9 cellular contexts compared by ENCODE assay signal in the genomic region with DNA sequence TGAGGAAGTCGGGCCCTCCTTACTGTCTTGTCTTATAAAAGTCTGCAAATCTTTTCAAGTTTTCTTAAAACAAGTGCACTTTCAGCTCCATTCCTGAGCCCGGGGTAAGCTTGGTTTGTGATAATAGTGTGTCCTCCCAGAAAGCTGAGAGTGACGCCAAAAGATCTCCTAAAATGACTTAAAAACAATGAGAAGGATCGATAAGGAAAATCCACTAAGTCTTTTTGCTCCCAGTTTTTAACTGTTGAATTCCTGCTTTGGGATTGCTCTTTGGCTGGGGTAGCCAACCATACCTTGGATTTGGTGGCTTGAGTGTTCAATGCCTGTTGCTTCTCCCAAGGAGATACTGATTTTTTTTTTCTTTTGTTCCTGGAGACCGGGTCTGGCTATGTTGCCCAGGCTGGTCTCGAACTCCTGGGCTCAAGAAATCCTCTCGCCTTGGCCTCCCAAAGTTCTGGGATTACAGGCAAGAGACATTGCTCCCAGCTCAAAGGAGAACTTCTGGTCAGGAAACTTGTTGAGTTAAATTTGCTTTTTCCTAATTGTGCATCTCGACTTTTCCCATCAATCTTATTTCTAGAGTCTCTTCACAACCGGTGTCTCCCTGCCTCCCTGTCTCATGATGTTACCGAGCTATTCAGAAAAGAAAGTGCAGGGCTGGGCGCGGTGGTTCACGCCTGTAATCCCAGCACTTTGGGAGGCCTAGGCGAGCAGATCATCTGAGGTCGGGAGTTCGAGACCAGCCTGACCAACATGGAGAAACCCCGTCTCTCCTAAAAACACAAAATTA. TPM values are rescaled to one million over a fixed set of nuclear protein-coding genes. Genes with fewer than 3 reads are reported as not detected.
A peak's percentile ranks its signal among the peaks of the same experiment; 100 is the strongest.
DNase-seq lines count a peak whose midpoint lies in the region; ATAC-seq, FAIRE-seq and TF ChIP-seq lines count a peak whose summit lies in the region.
"Had no signal": no experiment of that assay in that cellular context is flagged by ENCODE, and none has a peak within 500 bp of the region (broad histone marks: within the 10 kb centered on the region; RNA-seq: fewer than 3 reads in every experiment).

No MANE protein-coding gene starts in this region.

- H3K4me3 Mint-ChIP-seq in stimulated activated naive CD8-positive, alpha-beta T cell treated with anti-CD3 and anti-CD28 coated beads, Interleukin-15, amount 100 ng/mL, for 72 hours: peak overlapping the region; percentile 86

- TF ChIP-seq CTCF in kidney (IDR thresholded peaks at IDR 0.05; ENCODE audit: borderline replicate concordance, extremely low read depth, insufficient read depth): no peak

- H3K4me1 ChIP-seq in adipocyte (ENCODE audit: control insufficient read depth, insufficient read depth, low read length) (peaks cover 36% of the 10 kb centered on the region), kidney (ENCODE audit: control insufficient read depth in 1 of 2, insufficient read depth in 1 of 2, low read depth in 1 of 2, low read length in 2 of 2) (peaks cover 10 to 21% of the 10 kb centered on the region in 2 donors)

- ATAC-seq in stimulated activated naive CD8-positive, alpha-beta T cell treated with anti-CD3 and anti-CD28 coated beads, Interleukin-15, amount 100 ng/mL, for 72 hours: no peak
- no peak for ATAC-seq in GM19324 (IDR thresholded peaks at IDR 0.05; ENCODE audit: low FRiP score, unreplicated experiment)

- no peaks in the 10 kb centered on the region for H3K27me3 Mint-ChIP-seq in stimulated activated naive CD8-positive, alpha-beta T cell treated with anti-CD3 and anti-CD28 coated beads, Interleukin-15, amount 100 ng/mL, for 72 hours

- H3K9me3 ChIP-seq in adipocyte (ENCODE audit: control insufficient read depth, low read length) (no peaks in the 10 kb centered on the region), kidney (ENCODE audit: control insufficient read depth in 1 of 2, low read length in 2 of 2) (no peaks in the 10 kb centered on the region)

- DNase-seq in DMS53 (lab: John Stamatoyannopoulos, UW): peak; percentile 67
- DNase-seq in DMS53 treated with DMSO at 0.1 percent for 48 hours (lab: John Stamatoyannopoulos, UW; ENCODE audit: unreplicated experiment): no peak
- peak; percentile 38 for DNase-seq in adipocyte (ENCODE audit: low read depth)
- DNase-seq in kidney: no peak
- peak in 1 of 2 donors; percentile 18 for DNase-seq in stimulated activated naive CD8-positive, alpha-beta T cell treated with anti-CD3 and anti-CD28 coated beads, Interleukin-15, amount 100 ng/mL, for 72 hours
- no peak for DNase-seq in NCI-H526 (lab: John Stamatoyannopoulos, UW)
- no peak for DNase-seq in A172 (ENCODE audit: low spot score)

- no peaks in the 10 kb centered on the region for H3K9me3 Mint-ChIP-seq in stimulated activated naive CD8-positive, alpha-beta T cell treated with anti-CD3 and anti-CD28 coated beads, Interleukin-15, amount 100 ng/mL, for 72 hours

- H3K9ac ChIP-seq in adipocyte (ENCODE audit: low read length) (peak overlapping the region; percentile 99), kidney (ENCODE audit: low read length in 2 of 2) (peak overlapping the region; percentile 52 to 99)

- H3K36me3 ChIP-seq in adipocyte (ENCODE audit: control insufficient read depth, insufficient read depth, low read length, severe bottlenecking) (peaks cover 19% of the 10 kb centered on the region), kidney (ENCODE audit: control insufficient read depth in 1 of 2, insufficient read depth in 2 of 2, low read length in 2 of 2) (peaks cover 6% of the 10 kb centered on the region in 2 donors)

- H3K27ac Mint-ChIP-seq in stimulated activated naive CD8-positive, alpha-beta T cell treated with anti-CD3 and anti-CD28 coated beads, Interleukin-15, amount 100 ng/mL, for 72 hours: peak overlapping the region; percentile 95 to 99

- FAIRE-seq in kidney (lab: Jason Lieb, UNC): no peak

- peaks cover 40% of the 10 kb centered on the region for H3K4me1 Mint-ChIP-seq in stimulated activated naive CD8-positive, alpha-beta T cell treated with anti-CD3 and anti-CD28 coated beads, Interleukin-15, amount 100 ng/mL, for 72 hours

- H3K4me3 ChIP-seq in adipocyte (ENCODE audit: low read length): peak overlapping the region; percentile 96
- H3K4me3 ChIP-seq in kidney (ENCODE audit: low read length in 2 of 2): peak overlapping the region; percentile 91 to 94

- peak overlapping the region; percentile 98 to 99 for H3K27ac ChIP-seq in kidney (ENCODE audit: low read depth in 2 of 2, low read length in 2 of 2)
- H3K27ac ChIP-seq: 22Rv1 had no signal

- intact Hi-C loops in kidney (cut with DNase I): loop anchor here (10.0 kb wide), 2 partner anchors 142 to 178 kb away; no protein-coding TSS in a partner anchor

- H3K27me3 ChIP-seq in adipocyte (replicated peaks; ENCODE audit: control insufficient read depth, insufficient read depth, low read length): no peaks in the 10 kb centered on the region

RNA-seq across cellular contexts. Expression of a gene that starts 3.0 kb away (rescaled TPM):
- 93.8 TPM for total RNA-seq in kidney
- polyA plus RNA-seq in kidney (ENCODE audit: insufficient read depth, low read depth, low replicate concordance): 38.5 TPM
- 101 and 103 TPM in 2 replicates for total RNA-seq in A172 (2014; rRNA removed; shearing (Covaris generic))

Comparison
In these comparisons a context has a peak if more than half of its experiments do, and no peak if none do; other contexts are left out.
1. DNase-seq: peak in DMS53 (single experiment) and adipocyte (single experiment); none in DMS53 treated with DMSO at 0.1 percent for 48 hours (single experiment), kidney (single experiment), NCI-H526 (0 of 2) and A172 (single experiment).